Comparison of ENCODE assay signal across 19 cellular contexts in genomic region chr16:15609286-15609649, GRCh38. TPM values are rescaled to one million over a fixed set of nuclear protein-coding genes. Genes with fewer than 3 reads are reported as not detected.
A peak's percentile ranks its signal among the peaks of the same experiment; 100 is the strongest.
DNase-seq lines count a peak whose midpoint lies in the region; ATAC-seq and TF ChIP-seq lines count a peak whose summit lies in the region.
"Had no signal": no experiment of that assay in that cellular context is flagged by ENCODE, and none has a peak within 500 bp of the region (broad histone marks: within the 10 kb centered on the region; RNA-seq: fewer than 3 reads in every experiment).

No MANE protein-coding gene starts in this region.

- H3K4me3 Mint-ChIP-seq in T-helper 2 cell treated with Interferon-gamma antibody and Interleukin-4, amounts not matched to agents 5 μg/mL and 100 μg/mL, for 36 hours = no peak overlapping the region
- H3K4me3 Mint-ChIP-seq: B cell; CD4-positive, CD25-positive, alpha-beta regulatory T cell; CD8-positive, alpha-beta T cell; HFFc6 had no signal

- peaks cover 60% of the 10 kb centered on the region for H3K36me3 Mint-ChIP-seq in T-helper 2 cell treated with Interferon-gamma antibody and Interleukin-4, amounts not matched to agents 5 μg/mL and 100 μg/mL, for 36 hours (ENCODE audit: low read depth)

- no peak overlapping the region for H3K27ac Mint-ChIP-seq in T-helper 2 cell treated with Interferon-gamma antibody and Interleukin-4, amounts not matched to agents 5 μg/mL and 100 μg/mL, for 36 hours
- H3K27ac Mint-ChIP-seq: B cell; CD4-positive, CD25-positive, alpha-beta regulatory T cell; CD8-positive, alpha-beta T cell; HFFc6 had no signal

- H3K36me3 ChIP-seq in liver (ENCODE audit: control insufficient read depth in 4 of 4, insufficient read depth in 3 of 4, low read depth in 1 of 4, low read length in 3 of 4) = peaks cover 1 to 27% (median 13%) of the 10 kb centered on the region in 4 donors
- H3K36me3 ChIP-seq in psoas muscle (ENCODE audit: insufficient read depth in 1 of 2, low read depth in 1 of 2) = peaks cover 5 to 86% of the 10 kb centered on the region in 2 donors
- H3K36me3 ChIP-seq in body of pancreas (replicated peaks in 1 of 2; ENCODE audit: insufficient read depth in 1 of 2, low read depth in 2 of 2) = peaks cover 9 to 24% of the 10 kb centered on the region in 2 donors

- H3K4me3 ChIP-seq in fibroblast of pulmonary artery (replicated peaks; ENCODE audit: low read depth, low read length) (no peak overlapping the region), liver (ENCODE audit: low read depth in 1 of 3, low read length in 3 of 3) (no peak overlapping the region), psoas muscle (no peak overlapping the region), body of pancreas (no peak overlapping the region)
- H3K4me3 ChIP-seq: BLaER1, HAP-1 had no signal

- no peak for TF ChIP-seq RAD21 in liver (IDR thresholded peaks at IDR 0.05)

- DNase-seq in amniotic epithelial cell (ENCODE audit: low read depth) = peak; percentile 45
- peak; percentile 13 for DNase-seq in fibroblast of pulmonary artery (ENCODE audit: low read depth)
- DNase-seq in psoas muscle = no peak
- no peak for DNase-seq in T-helper 2 cell treated with Interferon-gamma antibody and Interleukin-4, amounts not matched to agents 5 μg/mL and 100 μg/mL, for 36 hours (ENCODE audit: low spot score)
- no peak for DNase-seq in UCSD-AML1 (lab: John Stamatoyannopoulos, UW; ENCODE audit: unreplicated experiment)
- no peak for DNase-seq in body of pancreas
- DNase-seq in A172 (ENCODE audit: low spot score) = no peak
- DNase-seq: Caco-2; CD4-positive, CD25-positive, alpha-beta regulatory T cell; CD8-positive, alpha-beta T cell; DMS153; DND-41; GOT3; HFFc6 had no signal

- H3K9me3 ChIP-seq in liver (ENCODE audit: control insufficient read depth in 4 of 4, low read length in 3 of 4) = no peaks in the 10 kb centered on the region
- H3K9me3 ChIP-seq in psoas muscle = no peaks in the 10 kb centered on the region
- H3K9me3 ChIP-seq in body of pancreas = no peaks in the 10 kb centered on the region
- H3K9me3 ChIP-seq: BLaER1, Caco-2, HAP-1 had no signal

- H3K27ac ChIP-seq in liver (ENCODE audit: low read depth in 1 of 2, low read length in 2 of 2) (peak overlapping the region; percentile 83 to 97), psoas muscle (peak overlapping the region; percentile 78), body of pancreas (no peak overlapping the region)
- H3K27ac ChIP-seq: BLaER1, C4-2B had no signal

- no peak overlapping the region for H3K9ac ChIP-seq in liver (ENCODE audit: low read depth in 1 of 2, low read length in 2 of 2)
- H3K9ac ChIP-seq: BLaER1 had no signal

- no peaks in the 10 kb centered on the region for H3K27me3 Mint-ChIP-seq in T-helper 2 cell treated with Interferon-gamma antibody and Interleukin-4, amounts not matched to agents 5 μg/mL and 100 μg/mL, for 36 hours (ENCODE audit: low read depth)
- H3K27me3 Mint-ChIP-seq: B cell; CD4-positive, CD25-positive, alpha-beta regulatory T cell had no signal

- H3K27me3 ChIP-seq in liver (ENCODE audit: control insufficient read depth in 4 of 4, insufficient read depth in 4 of 4, low read length in 3 of 4) (no peaks in the 10 kb centered on the region), psoas muscle (ENCODE audit: insufficient read depth in 3 of 3, low read length in 2 of 3) (no peaks in the 10 kb centered on the region), body of pancreas (no peaks in the 10 kb centered on the region)
- H3K27me3 ChIP-seq: BLaER1 had no signal

- no peak for TF ChIP-seq POLR2A in body of pancreas (IDR thresholded peaks at IDR 0.05)

- peaks cover 3% of the 10 kb centered on the region for H3K4me1 Mint-ChIP-seq in T-helper 2 cell treated with Interferon-gamma antibody and Interleukin-4, amounts not matched to agents 5 μg/mL and 100 μg/mL, for 36 hours (ENCODE audit: low read depth)
- H3K4me1 Mint-ChIP-seq: B cell had no signal

- TF ChIP-seq CTCF in fibroblast of pulmonary artery (IDR thresholded peaks at IDR 0.05; ENCODE audit: low read length, missing control alignments) (no peak), liver (IDR thresholded peaks at IDR 0.05; ENCODE audit: low read depth, low read length, missing input control) (no peak), psoas muscle (IDR thresholded peaks at IDR 0.05) (no peak), body of pancreas (IDR thresholded peaks at IDR 0.05) (no peak)

- ATAC-seq in psoas muscle = no peak
- ATAC-seq in body of pancreas = no peak
- ATAC-seq: CD8-positive, alpha-beta T cell had no signal

- intact Hi-C loops in psoas muscle (cut with DNase I) (loop anchor here (5.0 kb wide), 2 partner anchors 47 to 87 kb away; no protein-coding TSS in a partner anchor), body of pancreas (cut with DNase I) (no loop called here)

- H3K9me3 Mint-ChIP-seq in T-helper 2 cell treated with Interferon-gamma antibody and Interleukin-4, amounts not matched to agents 5 μg/mL and 100 μg/mL, for 36 hours = no peaks in the 10 kb centered on the region
- H3K9me3 Mint-ChIP-seq: CD4-positive, CD25-positive, alpha-beta regulatory T cell; CD8-positive, alpha-beta T cell; HFFc6 had no signal

- 84% methylated on average over 6 of the region's 6 CpGs for WGBS in liver
- 93 to 97% (median 93%) methylated on average over 6 of the region's 6 CpGs for WGBS in psoas muscle, 3 donors
- 89 to 92% methylated on average over 6 of the region's 6 CpGs for WGBS in body of pancreas, 2 donors

- H3K4me1 ChIP-seq in liver (ENCODE audit: control insufficient read depth in 4 of 4, insufficient read depth in 4 of 4, low read length in 3 of 4) = peaks cover 11 to 54% (median 46%) of the 10 kb centered on the region in 4 donors
- peaks cover 52% of the 10 kb centered on the region for H3K4me1 ChIP-seq in psoas muscle
- H3K4me1 ChIP-seq in body of pancreas = peaks cover 10% of the 10 kb centered on the region
- H3K4me1 ChIP-seq: BLaER1, HAP-1 had no signal

TF ChIP-seq in liver, 16 proteins besides CTCF, POLR2A, EP300 and RAD21:
- TF ChIP-seq FOXA2 (IDR thresholded peaks at IDR 0.05) (no peak), HNF4G (IDR thresholded peaks at IDR 0.05) (no peak), ATF3 (IDR thresholded peaks at IDR 0.05) (no peak), SP1 (IDR thresholded peaks at IDR 0.05) (no peak), NR2F2 (IDR thresholded peaks at IDR 0.05) (no peak), RXRA (IDR thresholded peaks at IDR 0.05) (no peak)

RNA-seq across cellular contexts. Expression of gene MARF1, which starts 33.7 kb away (rescaled TPM):
- total RNA-seq in liver (10 to 100 TPM; 16.5 to 19.8 TPM), psoas muscle (10 to 100 TPM; 41.7 to 91.5 (median 51.3) TPM), body of pancreas (10 to 100 TPM; 28.0 to 33.2 TPM)
- polyA plus RNA-seq in liver (1 to 10 TPM; 7.0 to 8.6 TPM), psoas muscle (10 to 100 TPM; 13.4 to 35.1 (median 17.0) TPM)
- 6.4 and 8.9 TPM in 2 replicates for total RNA-seq in A172 (2014; rRNA removed; shearing (Covaris generic))

RNA-seq across cellular contexts. Expression of gene NDE1, which starts 40.8 kb away (rescaled TPM):
- total RNA-seq in liver (10 to 100 TPM in 1 of 2 donors, 1 to 10 TPM in 1; 5.8 to 17.3 TPM), psoas muscle (10 to 100 TPM in 3 of 4 donors, 1 to 10 TPM in 1; 7.9 to 17.0 (median 11.5) TPM), body of pancreas (10 to 100 TPM; 11.2 to 37.9 TPM)
- polyA plus RNA-seq in liver (1 to 10 TPM; 2.5 to 3.0 TPM), psoas muscle (10 to 100 TPM in 1 of 3 donors, 1 to 10 TPM in 2; 6.6 to 14.6 (median 7.3) TPM)
- total RNA-seq in A172 (2014; rRNA removed; shearing (Covaris generic)) = 47.5 and 55.9 TPM in 2 replicates

Comparison
In these comparisons a context has a peak if more than half of its experiments do, and no peak if none do; other contexts are left out.
1. DNase-seq: peak in amniotic epithelial cell (single experiment) and fibroblast of pulmonary artery (single experiment); none in psoas muscle (0 of 2), T-helper 2 cell treated with Interferon-gamma antibody and Interleukin-4, amounts not matched to agents 5 μg/mL and 100 μg/mL, for 36 hours (single experiment), UCSD-AML1 (single experiment), body of pancreas (0 of 4) and A172 (single experiment).
2. H3K27ac ChIP-seq: peak in liver (2 of 2) and psoas muscle (single experiment); none in body of pancreas (0 of 4).